Comparison of ENCODE assay signal across 15 cellular contexts in the genomic region with DNA sequence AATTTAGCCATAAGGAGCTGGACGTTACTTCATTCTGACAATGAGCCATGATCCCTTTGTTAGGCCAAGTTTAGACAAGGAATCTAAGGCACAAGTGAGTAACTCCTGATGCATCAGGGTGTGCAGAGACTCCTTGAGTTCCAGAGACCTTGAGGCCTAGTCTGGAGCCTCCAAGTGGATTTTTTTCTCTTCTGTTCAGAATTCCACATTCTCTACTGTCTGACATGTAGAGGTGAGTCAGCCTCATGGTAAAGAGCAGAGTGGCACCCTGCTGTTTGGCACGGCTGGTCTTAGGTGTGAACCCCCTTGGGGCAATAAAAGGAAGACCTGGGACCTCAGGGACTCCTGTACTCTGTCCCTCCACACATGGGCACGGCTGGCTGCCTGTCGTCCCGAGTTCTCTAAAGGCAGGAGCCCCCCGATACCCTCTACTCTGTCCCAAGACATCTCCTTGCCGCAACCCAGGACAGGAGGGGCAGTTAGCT. TPM values are rescaled to one million over a fixed set of nuclear protein-coding genes. Genes with fewer than 3 reads are reported as not detected.
DNase-seq lines count a peak whose midpoint lies in the region; ATAC-seq and TF ChIP-seq lines count a peak whose summit lies in the region.
"Had no signal": no experiment of that assay in that cellular context is flagged by ENCODE, and none has a peak within 500 bp of the region (broad histone marks: within the 10 kb centered on the region; RNA-seq: fewer than 3 reads in every experiment).

No MANE protein-coding gene starts in this region.

- H3K4me1 Mint-ChIP-seq in effector memory CD8-positive, alpha-beta T cell (ENCODE audit: low read depth in 2 of 2), result no peaks in the 10 kb centered on the region
- H3K4me1 Mint-ChIP-seq: naive thymus-derived CD8-positive, alpha-beta T cell; stimulated activated naive CD8-positive, alpha-beta T cell treated with anti-CD3 and anti-CD28 coated beads, Interleukin-15, amount 100 ng/mL, for 72 hours had no signal

- ATAC-seq in effector memory CD8-positive, alpha-beta T cell (replicated peaks), result no peak
- ATAC-seq: naive thymus-derived CD8-positive, alpha-beta T cell; stimulated activated naive CD8-positive, alpha-beta T cell treated with anti-CD3 and anti-CD28 coated beads, Interleukin-15, amount 100 ng/mL, for 72 hours had no signal

- no peaks in the 10 kb centered on the region for H3K9me3 ChIP-seq in skeletal muscle satellite cell (replicated peaks; ENCODE audit: low read length)
- no peaks in the 10 kb centered on the region for H3K9me3 ChIP-seq in MM.1S (replicated peaks; ENCODE audit: insufficient read depth, low read length)

- H3K27me3 ChIP-seq in skeletal muscle satellite cell (ENCODE audit: control insufficient read depth, insufficient read depth, low read length) (no peaks in the 10 kb centered on the region), MM.1S (replicated peaks; ENCODE audit: insufficient read depth, low read length) (no peaks in the 10 kb centered on the region)

- no peak overlapping the region for H2AFZ ChIP-seq in MM.1S (ENCODE audit: low read length)

- no peaks in the 10 kb centered on the region for H3K36me3 ChIP-seq in skeletal muscle satellite cell (ENCODE audit: insufficient read depth, low read length)
- H3K36me3 ChIP-seq in MM.1S (replicated peaks; ENCODE audit: insufficient read depth, low read length), result no peaks in the 10 kb centered on the region

- H3K27ac Mint-ChIP-seq in effector memory CD8-positive, alpha-beta T cell, result no peak overlapping the region
- H3K27ac Mint-ChIP-seq: naive thymus-derived CD8-positive, alpha-beta T cell; stimulated activated naive CD8-positive, alpha-beta T cell treated with anti-CD3 and anti-CD28 coated beads, Interleukin-15, amount 100 ng/mL, for 72 hours had no signal

- peaks cover 0 to 30% of the 10 kb centered on the region in 2 donors for H3K27me3 Mint-ChIP-seq in effector memory CD8-positive, alpha-beta T cell

- H3K4me2 ChIP-seq in skeletal muscle satellite cell (ENCODE audit: low read length) (peak overlapping the region; percentile 42), MM.1S (ENCODE audit: low read depth, low read length) (no peak overlapping the region)

- no peaks in the 10 kb centered on the region for H3K79me2 ChIP-seq in MM.1S (ENCODE audit: low read length)

- H3K9me3 Mint-ChIP-seq in effector memory CD8-positive, alpha-beta T cell, result no peaks in the 10 kb centered on the region
- H3K9me3 Mint-ChIP-seq: naive thymus-derived CD8-positive, alpha-beta T cell; stimulated activated naive CD8-positive, alpha-beta T cell treated with anti-CD3 and anti-CD28 coated beads, Interleukin-15, amount 100 ng/mL, for 72 hours had no signal

- peak overlapping the region; percentile 78 for H3K9ac ChIP-seq in skeletal muscle satellite cell (ENCODE audit: low read depth, low read length)
- H3K9ac ChIP-seq in MM.1S (ENCODE audit: low read length), result no peak overlapping the region

- no peaks in the 10 kb centered on the region for H3K9me2 ChIP-seq in MM.1S (replicated peaks; ENCODE audit: insufficient read depth, low read length)

- no peaks in the 10 kb centered on the region for H3F3A ChIP-seq in MM.1S (ENCODE audit: insufficient read depth, low read length)

- no peak overlapping the region for H3K4me3 ChIP-seq in fibroblast of pulmonary artery (replicated peaks; ENCODE audit: low read depth, low read length)
- H3K4me3 ChIP-seq in skeletal muscle satellite cell (ENCODE audit: low read length), result no peak overlapping the region
- H3K4me3 ChIP-seq in MM.1S (ENCODE audit: low read length), result no peak overlapping the region

- H3K27ac ChIP-seq in MM.1S (ENCODE audit: low read length), result no peak overlapping the region

- H3K4me1 ChIP-seq in skeletal muscle satellite cell (ENCODE audit: control insufficient read depth, insufficient read depth, low read length), result peaks cover 60% of the 10 kb centered on the region
- H3K4me1 ChIP-seq in MM.1S (ENCODE audit: low read length), result no peaks in the 10 kb centered on the region

- H3K4me3 Mint-ChIP-seq in effector memory CD8-positive, alpha-beta T cell, result no peak overlapping the region
- H3K4me3 Mint-ChIP-seq: naive thymus-derived CD8-positive, alpha-beta T cell; stimulated activated naive CD8-positive, alpha-beta T cell treated with anti-CD3 and anti-CD28 coated beads, Interleukin-15, amount 100 ng/mL, for 72 hours had no signal

- no peaks in the 10 kb centered on the region for H4K20me1 ChIP-seq in MM.1S (ENCODE audit: insufficient read depth, low read length)

- no peaks in the 10 kb centered on the region for H3K36me3 Mint-ChIP-seq in effector memory CD8-positive, alpha-beta T cell (ENCODE audit: insufficient read depth)
- H3K36me3 Mint-ChIP-seq: naive thymus-derived CD8-positive, alpha-beta T cell had no signal

- TF ChIP-seq CTCF in fibroblast of pulmonary artery (IDR thresholded peaks at IDR 0.05; ENCODE audit: low read length, missing control alignments) (no peak), MM.1S (IDR thresholded peaks at IDR 0.05; ENCODE audit: low read length) (no peak)

- DNase-seq in H4 (ENCODE audit: low spot score) (peak; percentile 62), T1000 (lab: John Stamatoyannopoulos, UW) (peak; percentile 30), fibroblast of pulmonary artery (ENCODE audit: low read depth) (peak; percentile 83), putamen (ENCODE audit: low spot score) (no peak), COLO668 (lab: John Stamatoyannopoulos, UW; ENCODE audit: unreplicated experiment) (no peak), MM.1S (no peak)
- no peak for DNase-seq in effector memory CD8-positive, alpha-beta T cell
- DNase-seq: activated CD4-positive, alpha-beta T cell treated with anti-CD3 and anti-CD28 coated beads for 48 hours; cortex of kidney; DMS53; Karpas-422; naive thymus-derived CD8-positive, alpha-beta T cell; NCI-H446; stimulated activated naive CD8-positive, alpha-beta T cell treated with anti-CD3 and anti-CD28 coated beads, Interleukin-15, amount 100 ng/mL, for 72 hours had no signal

RNA-seq across cellular contexts. Expression of gene TGFBI, which starts 22.0 kb away (rescaled TPM):
- 2,353 and 2,468 TPM in 2 replicates for total RNA-seq in H4 (2014; rRNA removed; shearing (Covaris generic))
- 1,248 and 1,783 TPM in 2 replicates for total RNA-seq in skeletal muscle satellite cell (2012; rRNA removed)

RNA-seq across cellular contexts. Expression of gene LECT2, which starts 52.0 kb away (rescaled TPM):
- not detected in 2 replicates for total RNA-seq in H4 (2014; rRNA removed; shearing (Covaris generic))
- total RNA-seq in skeletal muscle satellite cell (2012; rRNA removed), result not detected in 2 replicates
- total RNA-seq: naive thymus-derived CD8-positive, alpha-beta T cell had no signal

Comparison
In these comparisons a context has a peak if more than half of its experiments do, and no peak if none do; other contexts are left out.
1. DNase-seq: peak in H4 (single experiment), T1000 (single experiment) and fibroblast of pulmonary artery (single experiment); none in putamen (single experiment), COLO668 (single experiment), MM.1S (single experiment) and effector memory CD8-positive, alpha-beta T cell (0 of 3).